In genomic region chr2:38654495-38655381, GRCh38 we compare ENCODE assay signal across 14 cellular contexts. TPM values are rescaled to one million over a fixed set of nuclear protein-coding genes. Genes with fewer than 3 reads are reported as not detected.
DNase-seq lines count a peak whose midpoint lies in the region; ATAC-seq and TF ChIP-seq lines count a peak whose summit lies in the region.
"Had no signal": no experiment of that assay in that cellular context is flagged by ENCODE, and none has a peak within 500 bp of the region (broad histone marks: within the 10 kb centered on the region; RNA-seq: fewer than 3 reads in every experiment).

No MANE protein-coding gene starts in this region.

- H3K27me3 ChIP-seq in A673 (replicated peaks; ENCODE audit: insufficient read depth, low read depth, low read length, poor library complexity), result no peaks in the 10 kb centered on the region
- H3K27me3 ChIP-seq: testis had no signal

- H3K36me3 Mint-ChIP-seq in activated CD4-positive, alpha-beta T cell treated with anti-CD3 and anti-CD28 coated beads for 36 hours (ENCODE audit: low read depth), result peaks cover 4% of the 10 kb centered on the region
- H3K36me3 Mint-ChIP-seq in progenitor cell of endocrine pancreas (ENCODE audit: insufficient read depth), result no peaks in the 10 kb centered on the region

- POLR2A ChIA-PET in activated CD4-positive, alpha-beta T cell treated with anti-CD3 and anti-CD28 coated beads for 36 hours (lab: Charles Lee), result interaction anchor here (0.5 to 2.9 kb wide), 5 partner anchors 9 to 96 kb away, joined by 3 to 34 read pairs (median 5); partner anchors contain the start of gene SRSF7
- POLR2A ChIA-PET in A673 (lab: Charles Lee; ENCODE audit: low non-redundant PET), result no interaction called here

- H3K4me3 ChIP-seq in A673 (ENCODE audit: low read depth, low read length, poor library complexity, severe bottlenecking), result no peak overlapping the region
- H3K4me3 ChIP-seq: A549, prostate gland, testis had no signal

- no peaks in the 10 kb centered on the region for H3K36me3 ChIP-seq in A673 (ENCODE audit: insufficient read depth, low read length, poor library complexity, severe bottlenecking)
- H3K36me3 ChIP-seq: prostate gland had no signal

- no peak for DNase-seq in activated CD4-positive, alpha-beta T cell treated with anti-CD3 and anti-CD28 coated beads for 36 hours
- DNase-seq in activated CD4-positive, alpha-beta T cell treated with anti-CD3 and anti-CD28 coated beads, Interleukin-2, amount 50 U/mL, for 1 hour, result no peak
- DNase-seq in NCI-H82 (lab: John Stamatoyannopoulos, UW), result peak; percentile 65
- peak; percentile 8 for DNase-seq in astrocyte of the hippocampus (ENCODE audit: low read depth, low spot score)
- DNase-seq in progenitor cell of endocrine pancreas (ENCODE audit: low spot score, unreplicated experiment), result no peak
- DNase-seq in A673 (ENCODE audit: low spot score), result no peak
- DNase-seq in NCI-H446 (lab: John Stamatoyannopoulos, UW), result no peak
- DNase-seq: head of caudate nucleus, NCI-H226, RPMI8226, testis had no signal

- CTCF ChIA-PET in activated CD4-positive, alpha-beta T cell treated with anti-CD3 and anti-CD28 coated beads for 36 hours (lab: Charles Lee), result interaction anchor here (1.2 to 4.3 kb wide), 5 partner anchors 9 to 75 kb away, joined by 3 to 51 read pairs (median 17); partner anchors contain the start of genes GALM and HNRNPLL
- CTCF ChIA-PET in A673 (lab: Charles Lee), result interaction anchor here (1.1 kb wide), 1 partner anchor 1319 kb away, joined by 3 read pairs; no protein-coding TSS in a partner anchor

- TF ChIP-seq CTCF in progenitor cell of endocrine pancreas (IDR thresholded peaks at IDR 0.05; ENCODE audit: unreplicated experiment) (no peak), A673 (conservative IDR thresholded peaks at IDR 0.05; ENCODE audit: low read depth, low read length) (no peak)

- no TSS peak for BruUV-seq in A673 (replicated peaks; lab: Mats Ljungman, UMichigan)

- no peaks in the 10 kb centered on the region for H3K9me3 ChIP-seq in A673 (ENCODE audit: low read depth, low read length, poor library complexity, severe bottlenecking)
- H3K9me3 ChIP-seq: A549, prostate gland, testis had no signal

- H3K4me1 ChIP-seq in A673 (ENCODE audit: insufficient read depth, low read length, poor library complexity, severe bottlenecking), result no peaks in the 10 kb centered on the region
- H3K4me1 ChIP-seq: A549, prostate gland, testis had no signal

- H3K4me1 Mint-ChIP-seq in activated CD4-positive, alpha-beta T cell treated with anti-CD3 and anti-CD28 coated beads for 36 hours, result peaks cover 64% of the 10 kb centered on the region
- peaks cover 24% of the 10 kb centered on the region for H3K4me1 Mint-ChIP-seq in progenitor cell of endocrine pancreas (ENCODE audit: low read depth)

- H3K4me3 Mint-ChIP-seq in activated CD4-positive, alpha-beta T cell treated with anti-CD3 and anti-CD28 coated beads for 36 hours, result peak overlapping the region; percentile 44
- no peak overlapping the region for H3K4me3 Mint-ChIP-seq in progenitor cell of endocrine pancreas (ENCODE audit: low read depth)

- H3K27me3 Mint-ChIP-seq in activated CD4-positive, alpha-beta T cell treated with anti-CD3 and anti-CD28 coated beads for 36 hours, result no peaks in the 10 kb centered on the region
- no peaks in the 10 kb centered on the region for H3K27me3 Mint-ChIP-seq in progenitor cell of endocrine pancreas

- peak overlapping the region; percentile 98 for H3K27ac Mint-ChIP-seq in activated CD4-positive, alpha-beta T cell treated with anti-CD3 and anti-CD28 coated beads for 36 hours
- H3K27ac Mint-ChIP-seq in progenitor cell of endocrine pancreas, result peak overlapping the region; percentile 27

- H3K27ac ChIP-seq in A673 (ENCODE audit: low read depth, low read length, poor library complexity, severe bottlenecking), result no peak overlapping the region
- H3K27ac ChIP-seq: A549, prostate gland, testis had no signal

- no peak for ATAC-seq in activated CD4-positive, alpha-beta T cell treated with anti-CD3 and anti-CD28 coated beads for 36 hours
- ATAC-seq in GM21619 (IDR thresholded peaks at IDR 0.05; ENCODE audit: unreplicated experiment), result no peak

- H3K9me3 Mint-ChIP-seq in activated CD4-positive, alpha-beta T cell treated with anti-CD3 and anti-CD28 coated beads for 36 hours (ENCODE audit: low read depth), result no peaks in the 10 kb centered on the region
- no peaks in the 10 kb centered on the region for H3K9me3 Mint-ChIP-seq in progenitor cell of endocrine pancreas (ENCODE audit: low read depth)

- intact Hi-C loops in activated CD4-positive, alpha-beta T cell treated with anti-CD3 and anti-CD28 coated beads for 36 hours (cut with DNase I, micrococcal nuclease), result no loop called here
- intact Hi-C loops in A673 (cut with micrococcal nuclease; ENCODE audit: unreplicated experiment), result no loop called here

RNA-seq across cellular contexts. Expression of gene GALM, which starts 11.2 kb away (rescaled TPM):
- total RNA-seq in activated CD4-positive, alpha-beta T cell treated with anti-CD3 and anti-CD28 coated beads for 36 hours, result 10 to 100 TPM; 56.0 to 57.8 TPM
- total RNA-seq in progenitor cell of endocrine pancreas (40.2 and 46.3 TPM in 2 replicates), A673 (2021) (6.6 and 8.7 TPM in 2 replicates)

RNA-seq across cellular contexts. Expression of gene HNRNPLL, which starts 52.0 kb away (rescaled TPM):
- 10 to 100 TPM; 53.5 to 59.8 TPM for total RNA-seq in activated CD4-positive, alpha-beta T cell treated with anti-CD3 and anti-CD28 coated beads for 36 hours
- total RNA-seq in progenitor cell of endocrine pancreas (119 and 122 TPM in 2 replicates), A673 (2021) (73.8 and 82.0 TPM in 2 replicates)

Comparison
In these comparisons a context has a peak if more than half of its experiments do, and no peak if none do; other contexts are left out.
1. DNase-seq: peak in NCI-H82 (single experiment) and astrocyte of the hippocampus (single experiment); none in activated CD4-positive, alpha-beta T cell treated with anti-CD3 and anti-CD28 coated beads for 36 hours (single experiment), activated CD4-positive, alpha-beta T cell treated with anti-CD3 and anti-CD28 coated beads, Interleukin-2, amount 50 U/mL, for 1 hour (single experiment), progenitor cell of endocrine pancreas (single experiment), A673 (single experiment) and NCI-H446 (0 of 2).